In the genomic region with DNA sequence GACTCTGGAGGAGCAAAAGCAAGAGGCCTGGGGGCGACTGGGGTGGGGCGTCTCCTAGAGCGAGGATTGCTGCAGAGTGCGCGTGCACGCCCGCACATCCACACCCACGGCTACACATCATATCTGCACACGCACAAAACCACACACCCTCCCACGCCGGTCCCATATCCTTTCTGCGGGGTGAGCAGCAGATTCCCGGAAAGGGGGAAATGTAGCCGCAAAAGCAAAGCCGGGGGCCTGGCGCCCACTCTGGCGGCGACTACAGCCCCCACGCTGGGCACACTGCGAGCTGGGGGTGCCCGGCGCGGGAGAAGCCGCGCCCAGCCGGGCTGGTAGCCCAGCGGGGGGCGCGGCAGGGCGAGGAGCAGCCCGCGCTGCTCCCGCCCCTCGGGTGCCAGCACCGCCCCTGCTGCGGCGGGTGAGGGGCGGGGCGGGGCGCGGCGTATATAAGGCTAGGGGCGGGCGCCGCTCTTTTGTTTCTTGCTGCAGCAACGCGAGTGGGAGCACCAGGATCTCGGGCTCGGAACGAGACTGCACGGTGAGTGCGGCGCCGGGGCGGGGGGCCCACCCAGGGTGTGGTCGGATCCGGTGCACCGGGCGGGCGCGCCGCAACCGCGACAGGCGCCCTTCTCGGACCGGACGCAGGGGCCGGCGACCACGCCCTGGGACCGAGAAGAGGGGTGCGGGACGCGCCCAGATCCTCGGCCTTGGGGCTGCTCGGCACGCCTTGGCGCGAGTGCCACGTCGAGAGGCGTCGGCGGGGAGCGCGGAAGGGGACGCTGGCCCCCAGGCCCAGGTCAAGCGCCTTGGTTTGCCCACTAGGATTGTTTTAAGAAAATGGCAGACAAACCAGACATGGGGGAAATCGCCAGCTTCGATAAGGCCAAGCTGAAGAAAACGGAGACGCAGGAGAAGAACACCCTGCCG, we compare ENCODE assay signal across 8 cellular contexts. TPM values are rescaled to one million over a fixed set of nuclear protein-coding genes. Genes with fewer than 3 reads are reported as not detected.
DNase-seq lines count a peak whose midpoint lies in the region; ATAC-seq, FAIRE-seq and TF ChIP-seq lines count a peak whose summit lies in the region.

A gene (plus strand): TSS at position 476 of the 927 bp plus-strand sequence.

- peak within 1 kb of the TSS; percentile 96 for H3K4me3 Mint-ChIP-seq in T-helper 1 cell treated with Interleukin-12 subunit alpha and Interleukin-12 subunit beta and Interleukin-4 antibody, amounts not matched to agents 30 μg/mL and 1 μg/mL, for 36 hours

- peak within 1 kb of the TSS; percentile 78 for H3K4me3 ChIP-seq in left ventricle myocardium inferior
- H3K4me3 ChIP-seq in psoas muscle = peak within 1 kb of the TSS; percentile 90

- peak; percentile 90 for TF ChIP-seq POLR2A in GM12891 (IDR thresholded peaks at IDR 0.05; ENCODE audit: low read depth, low read length)

- H3K4me1 Mint-ChIP-seq in T-helper 1 cell treated with Interleukin-12 subunit alpha and Interleukin-12 subunit beta and Interleukin-4 antibody, amounts not matched to agents 30 μg/mL and 1 μg/mL, for 36 hours (ENCODE audit: low read depth) = peaks cover 57% of the 10 kb centered on the region

- H3K9me3 ChIP-seq in left ventricle myocardium inferior (replicated peaks) (no peaks in the 10 kb centered on the region), psoas muscle (no peaks in the 10 kb centered on the region)

- peak within 1 kb of the TSS; percentile 97 for H3K27ac ChIP-seq in left ventricle myocardium inferior (replicated peaks)
- peak within 1 kb of the TSS; percentile 80 for H3K27ac ChIP-seq in psoas muscle

- TF ChIP-seq CTCF in left ventricle myocardium inferior (IDR thresholded peaks at IDR 0.05; ENCODE audit: borderline replicate concordance) = peak; percentile 22
- TF ChIP-seq CTCF in psoas muscle (IDR thresholded peaks at IDR 0.05) = no peak

- 0 to 1% (median 1%) methylated on average over 82 to 94 of the region's 94 CpGs for WGBS in psoas muscle, 3 donors

- H3K27ac Mint-ChIP-seq in T-helper 1 cell treated with Interleukin-12 subunit alpha and Interleukin-12 subunit beta and Interleukin-4 antibody, amounts not matched to agents 30 μg/mL and 1 μg/mL, for 36 hours = peak within 1 kb of the TSS; percentile 91

- peaks cover 45% of the 10 kb centered on the region for H3K36me3 Mint-ChIP-seq in T-helper 1 cell treated with Interleukin-12 subunit alpha and Interleukin-12 subunit beta and Interleukin-4 antibody, amounts not matched to agents 30 μg/mL and 1 μg/mL, for 36 hours (ENCODE audit: low read depth)

- peaks cover 29% of the 10 kb centered on the region for H3K4me1 ChIP-seq in left ventricle myocardium inferior
- peaks cover 3% of the 10 kb centered on the region for H3K4me1 ChIP-seq in psoas muscle

- DNase-seq in GM12891 (ENCODE audit: insufficient read length, low spot score) = peak; percentile 81
- peak; percentile 65 for DNase-seq in NCI-H1105 (lab: John Stamatoyannopoulos, UW)
- DNase-seq in amniotic epithelial cell (ENCODE audit: low read depth) = peak; percentile 82
- peak; percentile 91 for DNase-seq in left ventricle myocardium inferior
- peak; percentile 86 to 92 for DNase-seq in psoas muscle
- peak; percentile 95 for DNase-seq in urothelium cell line (ENCODE audit: low spot score)

- no peaks in the 10 kb centered on the region for H3K27me3 Mint-ChIP-seq in T-helper 1 cell treated with Interleukin-12 subunit alpha and Interleukin-12 subunit beta and Interleukin-4 antibody, amounts not matched to agents 30 μg/mL and 1 μg/mL, for 36 hours (ENCODE audit: low read depth)

- no peaks in the 10 kb centered on the region for H3K27me3 ChIP-seq in left ventricle myocardium inferior (ENCODE audit: low read depth)
- H3K27me3 ChIP-seq in psoas muscle (ENCODE audit: insufficient read depth in 3 of 3, low read length in 2 of 3) = peaks cover 0 to 13% (median 0%) of the 10 kb centered on the region in 3 donors

- intact Hi-C loops in left ventricle myocardium inferior (cut with micrococcal nuclease) = no loop called here
- intact Hi-C loops in psoas muscle (cut with DNase I) = no loop called here

- peaks cover 18% of the 10 kb centered on the region for H3K9me3 Mint-ChIP-seq in T-helper 1 cell treated with Interleukin-12 subunit alpha and Interleukin-12 subunit beta and Interleukin-4 antibody, amounts not matched to agents 30 μg/mL and 1 μg/mL, for 36 hours

- H3K36me3 ChIP-seq in left ventricle myocardium inferior (no peaks in the 10 kb centered on the region), psoas muscle (ENCODE audit: insufficient read depth in 1 of 2, low read depth in 1 of 2) (no peaks in the 10 kb centered on the region)

- peak; percentile 90 for FAIRE-seq in GM12891 (lab: Jason Lieb, UNC)
- no peak for FAIRE-seq in urothelium cell line (lab: Jason Lieb, UNC)

- peak; percentile 47 for ATAC-seq in HG02623 (IDR thresholded peaks at IDR 0.05; ENCODE audit: unreplicated experiment)
- ATAC-seq in psoas muscle = peak; percentile 84 to 89 (median 86)

TF ChIP-seq in GM12891, 5 proteins besides CTCF, POLR2A, EP300 and RAD21:
- TF ChIP-seq POU2F2 (IDR thresholded peaks at IDR 0.05; ENCODE audit: low read depth, low read length) (peak; percentile 70), POLR2AphosphoS5 (IDR thresholded peaks at IDR 0.05; ENCODE audit: low read depth, low read length) (peak; percentile 91), TAF1 (IDR thresholded peaks at IDR 0.05; ENCODE audit: low read depth, low read length) (peak; percentile 74; the same call in 1 of the 2 replicates), PAX5 (IDR thresholded peaks at IDR 0.05; ENCODE audit: insufficient read depth, low read length, severe bottlenecking) (no peak), SPI1 (IDR thresholded peaks at IDR 0.05; ENCODE audit: low read depth, low read length) (no peak)

RNA-seq across cellular contexts. Expression of the gene that starts here (rescaled TPM):
- polyA plus RNA-seq in GM12891 (2012; ENCODE audit: low read depth, missing spikeins) = 2,002 TPM
- 400 TPM for total RNA-seq in left ventricle myocardium inferior
- total RNA-seq in psoas muscle = 100 to 1,000 TPM; 181 to 306 (median 239) TPM
- 100 to 1,000 TPM; 223 to 849 (median 317) TPM for polyA plus RNA-seq in psoas muscle

Comparison
In these comparisons a context has a peak if more than half of its experiments do, and no peak if none do; other contexts are left out.
1. Peak in every context shown above with its lines: DNase-seq, ATAC-seq, H3K4me3 ChIP-seq and H3K27ac ChIP-seq.